27 cellular contexts compared by ENCODE assay signal in genomic region chr18:45026162-45026561, GRCh38.
DNase-seq lines count a peak whose midpoint lies in the region; ATAC-seq and TF ChIP-seq lines count a peak whose summit lies in the region.
"Had no signal": no experiment of that assay in that cellular context is flagged by ENCODE, and none has a peak within 500 bp of the region (broad histone marks: within the 10 kb centered on the region; RNA-seq: fewer than 3 reads in every experiment).

No MANE protein-coding gene starts in this region.

- DNase-seq in NCI-H748 (lab: John Stamatoyannopoulos, UW; ENCODE audit: unreplicated experiment) (peak; percentile 13), NCI-H748 treated with DMSO at 0.1 percent for 48 hours (lab: John Stamatoyannopoulos, UW) (no peak), pons (ENCODE audit: low spot score) (peak; percentile 34), NCI-H82 (lab: John Stamatoyannopoulos, UW) (no peak), foreskin melanocyte (no peak)
- DNase-seq: activated naive CD4-positive, alpha-beta T cell; activated T-cell treated with anti-CD3 and anti-CD28 coated beads, Interleukin-2, amount 50 U/mL, for 1 hour; adrenal gland; AML-193; Caco-2; effector CD8-positive, alpha-beta T cell; erythroblast; heart left ventricle; KBM-7; left cardiac atrium; MV-4-11; NCI-H1694 treated with DMSO at 0.1 percent for 48 hours; NCI-H526; occipital lobe; SIG-M5; stimulated activated CD4-positive, alpha-beta T cell treated with anti-CD3 and anti-CD28 coated beads, Interleukin-2, amount 100 ng/mL, for 24 hours; T-cell had no signal

- no peaks in the 10 kb centered on the region for H3F3A ChIP-seq in Loucy (ENCODE audit: low read depth)

- H3K9me3 ChIP-seq in Loucy (ENCODE audit: insufficient read depth, low read depth, low read length), result no peaks in the 10 kb centered on the region
- H3K9me3 ChIP-seq: adrenal gland, breast epithelium, Caco-2 had no signal

- no peak overlapping the region for H3K4me2 ChIP-seq in Loucy (ENCODE audit: low read depth, low read length, poor library complexity, severe bottlenecking)
- H3K4me2 ChIP-seq: smooth muscle cell had no signal

- TF ChIP-seq CTCF in Loucy (conservative IDR thresholded peaks at IDR 0.05; ENCODE audit: low read length) (peak; percentile 41), VCaP (conservative IDR thresholded peaks at IDR 0.05) (peak; percentile 30)

- H3K36me3 ChIP-seq in Loucy (ENCODE audit: insufficient read depth, low read length), result no peaks in the 10 kb centered on the region
- H3K36me3 ChIP-seq: adrenal gland, breast epithelium, heart left ventricle had no signal

- H3K27ac ChIP-seq in VCaP, result no peak overlapping the region
- H3K27ac ChIP-seq: adrenal gland, breast epithelium, heart left ventricle had no signal

- H3K79me2 ChIP-seq in Loucy (ENCODE audit: insufficient read depth, low read length), result no peaks in the 10 kb centered on the region

- H3K4me3 ChIP-seq in Loucy (ENCODE audit: low read length, poor library complexity, severe bottlenecking), result no peak overlapping the region
- H3K4me3 ChIP-seq: adrenal gland, breast epithelium, heart left ventricle, smooth muscle cell had no signal

- no peak overlapping the region for H2AFZ ChIP-seq in Loucy (ENCODE audit: low read length)

- H3K27me3 ChIP-seq in Loucy (ENCODE audit: insufficient read depth, low read length, poor library complexity, severe bottlenecking), result no peaks in the 10 kb centered on the region
- H3K27me3 ChIP-seq: adrenal gland, breast epithelium, heart left ventricle had no signal

- peaks cover 11% of the 10 kb centered on the region for H3K4me1 ChIP-seq in Loucy (ENCODE audit: insufficient read depth, low read length, poor library complexity, severe bottlenecking)
- H3K4me1 ChIP-seq: adrenal gland, breast epithelium, Caco-2 had no signal

- H4K20me1 ChIP-seq in Loucy (ENCODE audit: insufficient read depth, low read length, poor library complexity, severe bottlenecking), result no peaks in the 10 kb centered on the region

- H3K9me2 ChIP-seq in Loucy (replicated peaks; ENCODE audit: low read depth, low read length), result no peaks in the 10 kb centered on the region

- H3K9ac ChIP-seq in Loucy (ENCODE audit: low read depth, low read length, poor library complexity, severe bottlenecking), result no peak overlapping the region

- ATAC-seq in GM21825 (IDR thresholded peaks at IDR 0.05; ENCODE audit: unreplicated experiment), result no peak
- ATAC-seq: left cardiac atrium, T-cell had no signal

Comparison
In these comparisons a context has a peak if more than half of its experiments do, and no peak if none do; other contexts are left out.
1. DNase-seq: peak in NCI-H748 (single experiment) and pons (single experiment); none in NCI-H748 treated with DMSO at 0.1 percent for 48 hours (single experiment), NCI-H82 (single experiment) and foreskin melanocyte (single experiment).